ENCODE assay signal across 27 cellular contexts in genomic region chr3:126307083-126307482, GRCh38. TPM values are rescaled to one million over a fixed set of nuclear protein-coding genes. Genes with fewer than 3 reads are reported as not detected.
DNase-seq lines count a peak whose midpoint lies in the region; TF ChIP-seq lines count a peak whose summit lies in the region.
"Had no signal": no experiment of that assay in that cellular context is flagged by ENCODE, and none has a peak within 500 bp of the region (broad histone marks: within the 10 kb centered on the region; RNA-seq: fewer than 3 reads in every experiment).

No MANE protein-coding gene starts in this region.

- no peaks in the 10 kb centered on the region for H3K79me2 ChIP-seq in Karpas-422 (ENCODE audit: low read length)

- peaks cover 14 to 38% (median 22%) of the 10 kb centered on the region in 11 experiments; a peak in 21 of 22 replicates for H3K9me3 ChIP-seq in BLaER1 treated with 17β-estradiol and CSF1 and Interleukin-3, amounts not matched to agents 10 nM and 100 nM (replicated peaks in 1 of 11)
- no peaks in the 10 kb centered on the region for H3K9me3 ChIP-seq in Karpas-422 (ENCODE audit: low read length)

- peaks cover 0 to 11% (median 9%) of the 10 kb centered on the region in 10 experiments; a peak in 16 of 20 replicates for H3K4me1 ChIP-seq in BLaER1 treated with 17β-estradiol and CSF1 and Interleukin-3, amounts not matched to agents 10 nM and 100 nM
- no peaks in the 10 kb centered on the region for H3K4me1 ChIP-seq in Karpas-422 (ENCODE audit: low read length)
- H3K4me1 ChIP-seq: A549, SJCRH30 had no signal

- no peak overlapping the region for H3K4me3 ChIP-seq in BLaER1 treated with 17β-estradiol and CSF1 and Interleukin-3, amounts not matched to agents 10 nM and 100 nM
- no peak overlapping the region for H3K4me3 ChIP-seq in Karpas-422 (ENCODE audit: low read length)
- H3K4me3 ChIP-seq: A549, GM12878, SJCRH30 had no signal

- H3K9me3 Mint-ChIP-seq in progenitor cell of endocrine pancreas (ENCODE audit: low read depth): peaks cover 20% of the 10 kb centered on the region

- peak overlapping the region in 10 of 11 experiments; percentile 12 to 66 (median 52); a peak in 17 of 22 replicates for H3K4me2 ChIP-seq in BLaER1 treated with 17β-estradiol and CSF1 and Interleukin-3, amounts not matched to agents 10 nM and 100 nM
- no peak overlapping the region for H3K4me2 ChIP-seq in Karpas-422 (ENCODE audit: low read depth, low read length, poor library complexity, severe bottlenecking)
- H3K4me2 ChIP-seq: A549 had no signal

- no peaks in the 10 kb centered on the region for H3K27me3 ChIP-seq in BLaER1 treated with 17β-estradiol and CSF1 and Interleukin-3, amounts not matched to agents 10 nM and 100 nM
- no peaks in the 10 kb centered on the region for H3K27me3 ChIP-seq in Karpas-422 (ENCODE audit: low read length)
- H3K27me3 ChIP-seq: SJCRH30 had no signal

- no peaks in the 10 kb centered on the region for H3K36me3 ChIP-seq in BLaER1 treated with 17β-estradiol and CSF1 and Interleukin-3, amounts not matched to agents 10 nM and 100 nM
- no peaks in the 10 kb centered on the region for H3K36me3 ChIP-seq in Karpas-422 (ENCODE audit: insufficient read depth, low read length)
- H3K36me3 ChIP-seq: SJCRH30 had no signal

- TF ChIP-seq CTCF in progenitor cell of endocrine pancreas (IDR thresholded peaks at IDR 0.05; ENCODE audit: unreplicated experiment): no peak

- 0 out of 22 replicates have a peak overlapping the region, but pooled peaks of 1 of the 11 experiments have one; percentile 14 for H3K9ac ChIP-seq in BLaER1 treated with 17β-estradiol and CSF1 and Interleukin-3, amounts not matched to agents 10 nM and 100 nM
- H3K9ac ChIP-seq in Karpas-422 (ENCODE audit: low read length): no peak overlapping the region

- H3K4me1 Mint-ChIP-seq in progenitor cell of endocrine pancreas (ENCODE audit: low read depth): no peaks in the 10 kb centered on the region
- H3K4me1 Mint-ChIP-seq: CD8-positive, alpha-beta memory T cell had no signal

- no peak overlapping the region for H2AFZ ChIP-seq in Karpas-422 (ENCODE audit: low read length)

- H4K20me1 ChIP-seq in BLaER1 treated with 17β-estradiol and CSF1 and Interleukin-3, amounts not matched to agents 10 nM and 100 nM: no peaks in the 10 kb centered on the region
- H4K20me1 ChIP-seq in Karpas-422 (ENCODE audit: insufficient read depth, low read depth, low read length): no peaks in the 10 kb centered on the region

- H3K27ac Mint-ChIP-seq in progenitor cell of endocrine pancreas: no peak overlapping the region
- H3K27ac Mint-ChIP-seq: CD8-positive, alpha-beta memory T cell had no signal

- H3K27me3 Mint-ChIP-seq in progenitor cell of endocrine pancreas: peaks cover 5% of the 10 kb centered on the region

- DNase-seq in Karpas-422 (peak; percentile 60), mucosa of gallbladder (ENCODE audit: low spot score) (peak; percentile 8), progenitor cell of endocrine pancreas (ENCODE audit: low spot score, unreplicated experiment) (no peak), CD1c-positive myeloid dendritic cell (ENCODE audit: extremely low spot score) (no peak), NCI-H2227 (lab: John Stamatoyannopoulos, UW; ENCODE audit: unreplicated experiment) (no peak), NCI-H146 treated with DMSO at 0.1 percent for 48 hours (lab: John Stamatoyannopoulos, UW; ENCODE audit: unreplicated experiment) (no peak)
- DNase-seq: AML-193; CD8-positive, alpha-beta memory T cell; DMS 273 treated with DMSO at 0.1 percent for 48 hours; DMS79; EL; GDM1; GOT3; HCEC 1CT; NCI-H1092 treated with DMSO at 0.1 percent for 48 hours; NCI-H1436; NCI-H187 treated with DMSO at 0.1 percent for 48 hours; NCI-H2171 treated with DMSO at 0.1 percent for 48 hours; NCI-H524 treated with DMSO at 0.1 percent for 48 hours; NCI-H774; PC-3; SJCRH30 had no signal

- H3K4me3 Mint-ChIP-seq in progenitor cell of endocrine pancreas (ENCODE audit: low read depth): peak overlapping the region; percentile 5
- H3K4me3 Mint-ChIP-seq: CD8-positive, alpha-beta memory T cell had no signal

- peak overlapping the region in 2 of 11 experiments; percentile 18 to 50; a peak in 3 of 22 replicates for H3K27ac ChIP-seq in BLaER1 treated with 17β-estradiol and CSF1 and Interleukin-3, amounts not matched to agents 10 nM and 100 nM
- no peak overlapping the region for H3K27ac ChIP-seq in Karpas-422 (ENCODE audit: low read length)
- H3K27ac ChIP-seq: A549, C4-2B, HL-60, SJCRH30 had no signal

- H3K9me2 ChIP-seq in Karpas-422 (replicated peaks; ENCODE audit: insufficient read depth, low read length): no peaks in the 10 kb centered on the region

- no peaks in the 10 kb centered on the region for H3K36me3 Mint-ChIP-seq in progenitor cell of endocrine pancreas (ENCODE audit: insufficient read depth)
- H3K36me3 Mint-ChIP-seq: CD8-positive, alpha-beta memory T cell had no signal

RNA-seq across cellular contexts. Expression of gene KLF15, which starts 50.1 kb away (rescaled TPM):
- total RNA-seq in Karpas-422 (2014; rRNA removed; shearing (Covaris generic); ENCODE audit: low replicate concordance): not detected in 2 replicates
- total RNA-seq in mucosa of gallbladder: 28.1 TPM
- 16.4 and 17.7 TPM in 2 replicates for total RNA-seq in progenitor cell of endocrine pancreas
- total RNA-seq: PC-3 had no signal

Comparison
In these comparisons a context has a peak if more than half of its experiments do, and no peak if none do; other contexts are left out.
1. DNase-seq: peak in Karpas-422 (single experiment) and mucosa of gallbladder (single experiment); none in progenitor cell of endocrine pancreas (single experiment), CD1c-positive myeloid dendritic cell (single experiment), NCI-H2227 (single experiment) and NCI-H146 treated with DMSO at 0.1 percent for 48 hours (single experiment).
2. RNA of gene KLF15, which starts 50.1 kb away (total RNA-seq): 28.1 TPM in mucosa of gallbladder (single experiment) and 16.4 to 17.7 TPM in progenitor cell of endocrine pancreas; not detected in Karpas-422; every median in the first group is over 10 times any median in the second.